In genomic region chr15:29089731-29090616, GRCh38 we compare ENCODE assay signal across 8 cellular contexts.
DNase-seq lines count a peak whose midpoint lies in the region; TF ChIP-seq lines count a peak whose summit lies in the region.

No MANE protein-coding gene starts in this region.

- H3K4me3 ChIP-seq in SJSA1 (peak overlapping the region; percentile 24), choroid plexus epithelial cell (ENCODE audit: low read depth, low read length) (peak overlapping the region; percentile 21), retinal pigment epithelial cell (ENCODE audit: low read length) (no peak overlapping the region)

- no peaks in the 10 kb centered on the region; the same call in 1 of the 2 replicates for H3K36me3 ChIP-seq in SJSA1

- H3K4me1 ChIP-seq in SJSA1 (replicated peaks): peaks cover 10% of the 10 kb centered on the region

- 0 out of 2 replicates have a peak overlapping the region, but pooled peaks have one; percentile 15 for H3K27ac ChIP-seq in SJSA1

- TF ChIP-seq CTCF in choroid plexus epithelial cell (conservative IDR thresholded peaks at IDR 0.05; ENCODE audit: low read depth, low read length) (peak; percentile 49), retinal pigment epithelial cell (conservative IDR thresholded peaks at IDR 0.05; ENCODE audit: low read depth, low read length) (peak; percentile 34)

- H3K27me3 ChIP-seq in SJSA1 (replicated peaks): no peaks in the 10 kb centered on the region

- no peaks in the 10 kb centered on the region for H3K9me3 ChIP-seq in SJSA1 (replicated peaks)

- DNase-seq in NCI-H748 (lab: John Stamatoyannopoulos, UW; ENCODE audit: unreplicated experiment): peak; percentile 3
- no peak for DNase-seq in NCI-H748 treated with DMSO at 0.1 percent for 48 hours (lab: John Stamatoyannopoulos, UW)
- DNase-seq in SJSA1 (ENCODE audit: low read depth in 1 of 2, low spot score in 2 of 2): peak in 1 of 2 experiments; percentile 65
- peak; percentile 72 for DNase-seq in choroid plexus epithelial cell (ENCODE audit: low read depth)
- no peak for DNase-seq in retinal pigment epithelial cell (ENCODE audit: low read depth)
- no peak for DNase-seq in DMS53 (lab: John Stamatoyannopoulos, UW)
- DNase-seq in H4 (ENCODE audit: low spot score): no peak
- DNase-seq in SIG-M5 treated with dmso at 0.1 percent for 504 hours (lab: John Stamatoyannopoulos, UW; ENCODE audit: unreplicated experiment): no peak

Comparison
In these comparisons a context has a peak if more than half of its experiments do, and no peak if none do; other contexts are left out.
1. DNase-seq: peak in NCI-H748 (single experiment) and choroid plexus epithelial cell (single experiment); none in NCI-H748 treated with DMSO at 0.1 percent for 48 hours (single experiment), retinal pigment epithelial cell (single experiment), DMS53 (single experiment), H4 (single experiment) and SIG-M5 treated with dmso at 0.1 percent for 504 hours (single experiment).